In genomic region chr12:115922952-115923564, GRCh38 we compare ENCODE assay signal across 9 cellular contexts.
DNase-seq lines count a peak whose midpoint lies in the region; ATAC-seq and TF ChIP-seq lines count a peak whose summit lies in the region.
"Had no signal": no experiment of that assay in that cellular context is flagged by ENCODE, and none has a peak within 500 bp of the region (broad histone marks: within the 10 kb centered on the region; RNA-seq: fewer than 3 reads in every experiment).

No MANE protein-coding gene starts in this region.

- WGBS in adrenal gland, 4 donors = 82 to 87% (median 83%) methylated on average over 6 to 8 of the region's 8 CpGs

- H3K4me2 ChIP-seq in HCT116 (ENCODE audit: low read length) = no peak overlapping the region

- H2AFZ ChIP-seq in HCT116 (ENCODE audit: low read depth, low read length, poor library complexity, severe bottlenecking) = no peak overlapping the region

- intact Hi-C loops in HCT116 (cut with micrococcal nuclease) = no loop called here
- intact Hi-C loops in adrenal gland (cut with DNase I) = no loop called here

- POLR2A ChIA-PET in HCT116 (lab: Charles Lee) = no interaction called here

- in situ Hi-C loops in Caki2 (cut with HindIII; ENCODE audit: low pct_unique_long_range_greater_than_20kb, low sequenced_read_pairs) = no loop called here

- TF ChIP-seq CTCF in HCT116 (IDR thresholded peaks at IDR 0.05 in 2 of 3, conservative IDR thresholded peaks at IDR 0.05 in 1 of 3; ENCODE audit: borderline replicate concordance in 1 of 3, insufficient read depth in 1 of 3, low read depth in 2 of 3, low read length in 2 of 3) (peak; percentile 48 to 66 (median 54); a peak in 4 of 6 replicates), fibroblast of pulmonary artery (IDR thresholded peaks at IDR 0.05; ENCODE audit: low read length, missing control alignments) (peak; percentile 22), adrenal gland (IDR thresholded peaks at IDR 0.05) (no peak)

- no peaks in the 10 kb centered on the region for H3K4me1 ChIP-seq in HCT116 (ENCODE audit: control insufficient read depth in 1 of 2, insufficient read depth in 2 of 2, low read length in 2 of 2)
- H3K4me1 ChIP-seq in adrenal gland (replicated peaks in 1 of 2) = no peaks in the 10 kb centered on the region
- H3K4me1 ChIP-seq: body of pancreas had no signal

- no peaks in the 10 kb centered on the region for H3K79me2 ChIP-seq in HCT116 (ENCODE audit: insufficient read depth, low read length)

- peaks cover 9 to 10% of the 10 kb centered on the region in 2 experiments; a peak in 3 of 4 replicates for H3K9me3 ChIP-seq in HCT116 (ENCODE audit: control insufficient read depth in 1 of 2, insufficient read depth in 1 of 2, low read depth in 1 of 2, low read length in 2 of 2)
- H3K9me3 ChIP-seq in adrenal gland (replicated peaks in 1 of 3) = no peaks in the 10 kb centered on the region

- no peaks in the 10 kb centered on the region for H3K36me3 ChIP-seq in HCT116 (ENCODE audit: control insufficient read depth in 1 of 2, insufficient read depth in 2 of 2, low read length in 2 of 2)
- H3K36me3 ChIP-seq in adrenal gland (replicated peaks in 1 of 2) = no peaks in the 10 kb centered on the region

- no TSS peak for BruUV-seq in HCT116 (replicated peaks; lab: Mats Ljungman, UMichigan)

- DNase-seq in Caki2 (ENCODE audit: low read depth) (peak; percentile 10), HCT116 (ENCODE audit: low read depth, low spot score) (no peak), RPMI8226 (peak; percentile 69), fibroblast of pulmonary artery (ENCODE audit: low read depth) (peak; percentile 20), adrenal gland (no peak)
- DNase-seq: body of pancreas had no signal

- no peak overlapping the region for H3K9ac ChIP-seq in HCT116 (ENCODE audit: low read length)

- H3K27me3 ChIP-seq in HCT116 (ENCODE audit: insufficient read depth, low read length) (no peaks in the 10 kb centered on the region), adrenal gland (peaks cover 3% of the 10 kb centered on the region)
- H3K27me3 ChIP-seq: body of pancreas had no signal

- RAD21 ChIA-PET in HCT116 (lab: Charles Lee; ENCODE audit: low non-redundant PET in 1 of 2, low total read pairs in 2 of 2, uncharacterized antibody in 2 of 2, unreplicated experiment in 2 of 2) = no interaction called here

- ATAC-seq in HCT116 (peak; percentile 67), GM21529 (IDR thresholded peaks at IDR 0.05; ENCODE audit: unreplicated experiment) (no peak), GM21576 (IDR thresholded peaks at IDR 0.05; ENCODE audit: unreplicated experiment) (no peak), GM19452 (IDR thresholded peaks at IDR 0.05; ENCODE audit: unreplicated experiment) (no peak)
- ATAC-seq: body of pancreas had no signal

- H3K9me2 ChIP-seq in HCT116 (ENCODE audit: insufficient read depth) = no peaks in the 10 kb centered on the region

- H3K27ac ChIP-seq in HCT116 (ENCODE audit: low read depth, low read length) = no peak overlapping the region
- no peak overlapping the region for H3K27ac ChIP-seq in adrenal gland
- H3K27ac ChIP-seq: body of pancreas had no signal

- H4K20me1 ChIP-seq in HCT116 (ENCODE audit: insufficient read depth) = no peaks in the 10 kb centered on the region

- H3K4me3 ChIP-seq in HCT116 (replicated peaks in 1 of 2; ENCODE audit: low read depth in 1 of 2, low read length in 2 of 2) = no peak overlapping the region
- no peak overlapping the region for H3K4me3 ChIP-seq in fibroblast of pulmonary artery (replicated peaks; ENCODE audit: low read depth, low read length)
- no peak overlapping the region for H3K4me3 ChIP-seq in adrenal gland
- H3K4me3 ChIP-seq: body of pancreas had no signal

- no peak for TF ChIP-seq POLR2A in HCT116 (IDR thresholded peaks at IDR 0.05; ENCODE audit: borderline replicate concordance, extremely low read depth, insufficient read depth, insufficient read length)
- no peak for TF ChIP-seq POLR2A in adrenal gland (IDR thresholded peaks at IDR 0.05)

- peak; percentile 67 for TF ChIP-seq RAD21 in HCT116 (IDR thresholded peaks at IDR 0.05; ENCODE audit: low read depth)

- CTCF ChIA-PET in HCT116 (lab: Charles Lee) = interaction anchor here (0.7 to 1.4 kb wide), 3 partner anchors 24 to 786 kb away, joined by 3 read pairs; no protein-coding TSS in a partner anchor

TF ChIP-seq in HCT116, 20 proteins besides CTCF, POLR2A, EP300 and RAD21:
- no peak for TF ChIP-seq ZFX (IDR thresholded peaks at IDR 0.05)
- peak; percentile 19; the same call in 1 of the 2 replicates for TF ChIP-seq SP1 (IDR thresholded peaks at IDR 0.05; ENCODE audit: low read depth)
- no peak for TF ChIP-seq EZH2phosphoT487 (IDR thresholded peaks at IDR 0.05; ENCODE audit: borderline replicate concordance)
- TF ChIP-seq SRF (IDR thresholded peaks at IDR 0.05; ENCODE audit: low read depth) = no peak
- peak; percentile 85; the same call in 1 of the 2 replicates for TF ChIP-seq CBX3 (IDR thresholded peaks at IDR 0.05; ENCODE audit: low read depth)
TF ChIP-seq in HCT116: peak in this region for 2.

Comparison
In these comparisons a context has a peak if more than half of its experiments do, and no peak if none do; other contexts are left out.
1. DNase-seq: peak in Caki2 (single experiment), RPMI8226 (single experiment) and fibroblast of pulmonary artery (single experiment); none in HCT116 (single experiment) and adrenal gland (0 of 7).
2. CTCF ChIP-seq: peak in HCT116 (3 of 3) and fibroblast of pulmonary artery (single experiment); none in adrenal gland (0 of 6).